ENCODE assay signal across 31 cellular contexts in genomic region chr3:3605181-3605580, GRCh38.
"Had no signal": no experiment of that assay in that cellular context is flagged by ENCODE, and none has a peak within 500 bp of the region (broad histone marks: within the 10 kb centered on the region; RNA-seq: fewer than 3 reads in every experiment).

No MANE protein-coding gene starts in this region.

- H3K36me3 Mint-ChIP-seq: activated CD4-positive, alpha-beta memory T cell treated with anti-CD3 and anti-CD28 coated beads for 36 hours; activated CD8-positive, alpha-beta memory T cell treated with anti-CD3 and anti-CD28 coated beads, Interleukin-2, amount 10 ng/mL, durations not matched to agents 7 days and 5 days; activated naive CD4-positive, alpha-beta T cell treated with anti-CD3 and anti-CD28 coated beads, Interleukin-2, amount 50 U/mL, for 24 hours; activated naive CD8-positive, alpha-beta T cell treated with anti-CD3 and anti-CD28 coated beads for 36 hours had no signal

- H3K27ac Mint-ChIP-seq: activated CD4-positive, alpha-beta memory T cell treated with anti-CD3 and anti-CD28 coated beads for 36 hours; activated CD4-positive, alpha-beta T cell treated with anti-CD3 and anti-CD28 coated beads for 36 hours; activated CD4-positive, alpha-beta T cell treated with anti-CD3 and anti-CD28 coated beads, Interleukin-2, amount 10 ng/mL, durations not matched to agents 24 days and 14 days; activated CD8-positive, alpha-beta memory T cell treated with anti-CD3 and anti-CD28 coated beads, Interleukin-2, amount 10 ng/mL, durations not matched to agents 7 days and 5 days; activated CD8-positive, alpha-beta T cell treated with anti-CD3 and anti-CD28 coated beads, Interleukin-2, amount 10 ng/mL, durations not matched to agents 7 days and 5 days; activated naive CD4-positive, alpha-beta T cell treated with anti-CD3 and anti-CD28 coated beads for 36 hours; activated naive CD4-positive, alpha-beta T cell treated with anti-CD3 and anti-CD28 coated beads, Interleukin-2, amount 50 U/mL, for 24 hours; activated naive CD8-positive, alpha-beta T cell treated with anti-CD3 and anti-CD28 coated beads for 36 hours; activated naive CD8-positive, alpha-beta T cell treated with anti-CD3 and anti-CD28 coated beads, Interleukin-2, amount 50 U/mL, for 24 hours; activated T-helper 1 cell treated with anti-CD3 and anti-CD28 coated beads, Interleukin-12 subunit alpha, Interleukin-12 subunit beta, Interleukin-2, Interleukin-4 antibody, amounts not matched to agents 30 ng/mL and 10 ng/mL and 1 ng/mL, durations not matched to agents 14 hours and 24 hours and 36 hours; activated T-helper 2 cell treated with anti-CD3 and anti-CD28 coated beads, Interferon-gamma antibody, Interleukin-2, Interleukin-4, amounts not matched to agents 10 μg/mL and 5 μg/mL and 100 μg/mL, durations not matched to agents 14 hours and 24 hours and 36 hours; endodermal cell had no signal

- H3K9me3 ChIP-seq: adrenal gland, colonic mucosa had no signal

- H3K27ac ChIP-seq: adrenal gland, cardiac muscle cell, colonic mucosa had no signal

- H3K4me1 ChIP-seq: adrenal gland, colonic mucosa had no signal

- H3K36me3 ChIP-seq: adrenal gland, cardiac muscle cell, colonic mucosa had no signal

- FAIRE-seq: frontal cortex had no signal

- H3K4me3 Mint-ChIP-seq: activated CD4-positive, alpha-beta memory T cell treated with anti-CD3 and anti-CD28 coated beads for 36 hours; activated CD4-positive, alpha-beta T cell treated with anti-CD3 and anti-CD28 coated beads for 36 hours; activated CD4-positive, alpha-beta T cell treated with anti-CD3 and anti-CD28 coated beads, Interleukin-2, amount 10 ng/mL, durations not matched to agents 24 days and 14 days; activated CD8-positive, alpha-beta memory T cell treated with anti-CD3 and anti-CD28 coated beads, Interleukin-2, amount 10 ng/mL, durations not matched to agents 7 days and 5 days; activated CD8-positive, alpha-beta T cell treated with anti-CD3 and anti-CD28 coated beads, Interleukin-2, amount 10 ng/mL, durations not matched to agents 7 days and 5 days; activated naive CD4-positive, alpha-beta T cell treated with anti-CD3 and anti-CD28 coated beads for 36 hours; activated naive CD4-positive, alpha-beta T cell treated with anti-CD3 and anti-CD28 coated beads, Interleukin-2, amount 50 U/mL, for 24 hours; activated naive CD8-positive, alpha-beta T cell treated with anti-CD3 and anti-CD28 coated beads for 36 hours; activated naive CD8-positive, alpha-beta T cell treated with anti-CD3 and anti-CD28 coated beads, Interleukin-2, amount 50 U/mL, for 24 hours; activated T-helper 1 cell treated with anti-CD3 and anti-CD28 coated beads, Interleukin-12 subunit alpha, Interleukin-12 subunit beta, Interleukin-2, Interleukin-4 antibody, amounts not matched to agents 30 ng/mL and 10 ng/mL and 1 ng/mL, durations not matched to agents 14 hours and 24 hours and 36 hours; endodermal cell had no signal

- DNase-seq: activated CD4-positive, alpha-beta memory T cell treated with anti-CD3 and anti-CD28 coated beads for 36 hours; activated CD4-positive, alpha-beta T cell treated with anti-CD3 and anti-CD28 coated beads for 36 hours; activated CD4-positive, alpha-beta T cell treated with anti-CD3 and anti-CD28 coated beads, Interleukin-2, amount 10 ng/mL, durations not matched to agents 24 days and 14 days; activated CD4-positive, CD25-positive, alpha-beta regulatory T cell; activated CD4-positive, CD25-positive, alpha-beta regulatory T cell treated with anti-CD3 and anti-CD28 coated beads, Interleukin-2, amount 50 U/mL, for 72 hours; activated CD8-positive, alpha-beta memory T cell treated with anti-CD3 and anti-CD28 coated beads, Interleukin-2, amount 10 ng/mL, durations not matched to agents 7 days and 5 days; activated CD8-positive, alpha-beta memory T cell treated with anti-CD3 and anti-CD28 coated beads, Interleukin-2, amount 50 U/mL, for 4 hours; activated CD8-positive, alpha-beta T cell treated with anti-CD3 and anti-CD28 coated beads, Interleukin-2, amount 10 ng/mL, durations not matched to agents 7 days and 5 days; activated effector memory CD4-positive, alpha-beta T cell treated with anti-CD3 and anti-CD28 coated beads, Interleukin-2, amount 50 U/mL, for 16 hours; activated naive CD4-positive, alpha-beta T cell treated with anti-CD3 and anti-CD28 coated beads for 36 hours; activated naive CD8-positive, alpha-beta T cell treated with anti-CD3 and anti-CD28 coated beads for 36 hours; activated naive CD8-positive, alpha-beta T cell treated with anti-CD3 and anti-CD28 coated beads, Interleukin-2, amount 50 U/mL, for 24 hours; activated T-cell treated with anti-CD3 and anti-CD28 coated beads, Interleukin-2, amount 50 U/mL, for 1 hour; activated T-cell treated with anti-CD3 and anti-CD28 coated beads, Interleukin-2, amount 50 U/mL, for 48 hours; adrenal gland; amygdala; aorta; central memory CD4-positive, alpha-beta T cell; cerebellar nuclear complex; colonic mucosa; effector memory CD4-positive, alpha-beta T cell; endodermal cell; foreskin fibroblast; glutamatergic neuron; T-helper 2 cell had no signal

- H3K4me3 ChIP-seq: adrenal gland, cardiac muscle cell, colonic mucosa had no signal

- H3K9me3 Mint-ChIP-seq: activated CD4-positive, alpha-beta T cell treated with anti-CD3 and anti-CD28 coated beads, Interleukin-2, amount 10 ng/mL, durations not matched to agents 24 days and 14 days; activated T-helper 1 cell treated with anti-CD3 and anti-CD28 coated beads, Interleukin-12 subunit alpha, Interleukin-12 subunit beta, Interleukin-2, Interleukin-4 antibody, amounts not matched to agents 30 ng/mL and 10 ng/mL and 1 ng/mL, durations not matched to agents 14 hours and 24 hours and 36 hours; activated T-helper 2 cell treated with anti-CD3 and anti-CD28 coated beads, Interferon-gamma antibody, Interleukin-2, Interleukin-4, amounts not matched to agents 10 μg/mL and 5 μg/mL and 100 μg/mL, durations not matched to agents 14 hours and 24 hours and 36 hours had no signal

- H3K4me1 Mint-ChIP-seq: activated CD4-positive, alpha-beta T cell treated with anti-CD3 and anti-CD28 coated beads for 36 hours; activated CD4-positive, alpha-beta T cell treated with anti-CD3 and anti-CD28 coated beads, Interleukin-2, amount 10 ng/mL, durations not matched to agents 24 days and 14 days; activated CD8-positive, alpha-beta memory T cell treated with anti-CD3 and anti-CD28 coated beads, Interleukin-2, amount 10 ng/mL, durations not matched to agents 7 days and 5 days; activated naive CD4-positive, alpha-beta T cell treated with anti-CD3 and anti-CD28 coated beads, Interleukin-2, amount 50 U/mL, for 24 hours; activated naive CD8-positive, alpha-beta T cell treated with anti-CD3 and anti-CD28 coated beads for 36 hours; activated naive CD8-positive, alpha-beta T cell treated with anti-CD3 and anti-CD28 coated beads, Interleukin-2, amount 50 U/mL, for 24 hours had no signal

- H3K27me3 Mint-ChIP-seq: activated CD4-positive, alpha-beta memory T cell treated with anti-CD3 and anti-CD28 coated beads for 36 hours; activated CD4-positive, alpha-beta T cell treated with anti-CD3 and anti-CD28 coated beads for 36 hours; activated CD4-positive, alpha-beta T cell treated with anti-CD3 and anti-CD28 coated beads, Interleukin-2, amount 10 ng/mL, durations not matched to agents 24 days and 14 days; activated CD8-positive, alpha-beta memory T cell treated with anti-CD3 and anti-CD28 coated beads, Interleukin-2, amount 10 ng/mL, durations not matched to agents 7 days and 5 days; activated naive CD8-positive, alpha-beta T cell treated with anti-CD3 and anti-CD28 coated beads for 36 hours had no signal

- H3K27me3 ChIP-seq: adrenal gland, colonic mucosa had no signal

- ATAC-seq: activated CD4-positive, alpha-beta T cell treated with anti-CD3 and anti-CD28 coated beads for 36 hours; activated CD8-positive, alpha-beta memory T cell treated with anti-CD3 and anti-CD28 coated beads, Interleukin-2, amount 10 ng/mL, durations not matched to agents 7 days and 5 days; activated CD8-positive, alpha-beta T cell treated with anti-CD3 and anti-CD28 coated beads, Interleukin-2, amount 10 ng/mL, durations not matched to agents 7 days and 5 days; activated naive CD8-positive, alpha-beta T cell treated with anti-CD3 and anti-CD28 coated beads, Interleukin-2, amount 50 U/mL, for 24 hours; esophagus mucosa had no signal
